ENCODE assay signal across 23 cellular contexts in genomic region chr11:106202935-106203620, GRCh38.
DNase-seq lines count a peak whose midpoint lies in the region; TF ChIP-seq lines count a peak whose summit lies in the region.
"Had no signal": no experiment of that assay in that cellular context is flagged by ENCODE, and none has a peak within 500 bp of the region (broad histone marks: within the 10 kb centered on the region; RNA-seq: fewer than 3 reads in every experiment).

No MANE protein-coding gene starts in this region.

- no peak overlapping the region for H3K9ac ChIP-seq in adipocyte (ENCODE audit: low read length)
- H3K9ac ChIP-seq: BLaER1 treated with 17β-estradiol and CSF1 and Interleukin-3, amounts not matched to agents 10 nM and 100 nM; KMS-11 had no signal

- H3K4me1 ChIP-seq in adipocyte (ENCODE audit: control insufficient read depth, insufficient read depth, low read length) = no peaks in the 10 kb centered on the region
- H3K4me1 ChIP-seq: BLaER1 treated with 17β-estradiol and CSF1 and Interleukin-3, amounts not matched to agents 10 nM and 100 nM; SJCRH30 had no signal

- H3K9me3 ChIP-seq in adipocyte (ENCODE audit: control insufficient read depth, low read length) = no peaks in the 10 kb centered on the region
- H3K9me3 ChIP-seq: SJCRH30 had no signal

- H3K27ac ChIP-seq in coronary artery = no peak overlapping the region
- H3K27ac ChIP-seq: 22Rv1; BLaER1 treated with 17β-estradiol and CSF1 and Interleukin-3, amounts not matched to agents 10 nM and 100 nM; KMS-11; SJCRH30 had no signal

- H3K27me3 ChIP-seq in adipocyte (replicated peaks; ENCODE audit: control insufficient read depth, insufficient read depth, low read length) = no peaks in the 10 kb centered on the region
- H3K27me3 ChIP-seq: BLaER1 treated with 17β-estradiol and CSF1 and Interleukin-3, amounts not matched to agents 10 nM and 100 nM; SJCRH30 had no signal

- no peak for TF ChIP-seq CTCF in coronary artery (IDR thresholded peaks at IDR 0.05)

- H3K4me3 ChIP-seq in adipocyte (ENCODE audit: low read length) = no peak overlapping the region
- no peak overlapping the region for H3K4me3 ChIP-seq in coronary artery
- H3K4me3 ChIP-seq: BLaER1 treated with 17β-estradiol and CSF1 and Interleukin-3, amounts not matched to agents 10 nM and 100 nM; SJCRH30 had no signal

- DNase-seq in NCI-H82 (lab: John Stamatoyannopoulos, UW) (peak; percentile 7), NCI-H82 treated with DMSO at 0.1 percent for 48 hours (lab: John Stamatoyannopoulos, UW; ENCODE audit: unreplicated experiment) (no peak), adipocyte (ENCODE audit: low read depth) (peak; percentile 11), iPS-NIHi7 (ENCODE audit: extremely low spot score) (peak; percentile 17), non-pigmented ciliary epithelial cell (ENCODE audit: low read depth) (peak; percentile 24), coronary artery (ENCODE audit: low spot score) (no peak), NOMO-1 (lab: John Stamatoyannopoulos, UW; ENCODE audit: unreplicated experiment in 2 of 2) (no peak)
- no peak for DNase-seq in activated naive CD4-positive, alpha-beta T cell (lab: John Stamatoyannopoulos, UW)
- DNase-seq: Calu3; CD8-positive, alpha-beta T cell; DMS153; H7; NCI-H1092 treated with DMSO at 0.1 percent for 48 hours; NCI-H1436 treated with DMSO at 0.1 percent for 48 hours; NCI-H1930; NCI-H345; NCI-H524; NCI-H774; OCI-M1; SJCRH30 had no signal

- no peaks in the 10 kb centered on the region for H3K36me3 ChIP-seq in adipocyte (ENCODE audit: control insufficient read depth, insufficient read depth, low read length, severe bottlenecking)
- H3K36me3 ChIP-seq: BLaER1 treated with 17β-estradiol and CSF1 and Interleukin-3, amounts not matched to agents 10 nM and 100 nM; SJCRH30 had no signal

Comparison
In these comparisons a context has a peak if more than half of its experiments do, and no peak if none do; other contexts are left out.
1. DNase-seq: peak in NCI-H82 (single experiment), adipocyte (single experiment), iPS-NIHi7 (single experiment) and non-pigmented ciliary epithelial cell (single experiment); none in NCI-H82 treated with DMSO at 0.1 percent for 48 hours (single experiment), coronary artery (single experiment), NOMO-1 (0 of 2) and activated naive CD4-positive, alpha-beta T cell (0 of 4).